8 cellular contexts compared by ENCODE assay signal in the genomic region with DNA sequence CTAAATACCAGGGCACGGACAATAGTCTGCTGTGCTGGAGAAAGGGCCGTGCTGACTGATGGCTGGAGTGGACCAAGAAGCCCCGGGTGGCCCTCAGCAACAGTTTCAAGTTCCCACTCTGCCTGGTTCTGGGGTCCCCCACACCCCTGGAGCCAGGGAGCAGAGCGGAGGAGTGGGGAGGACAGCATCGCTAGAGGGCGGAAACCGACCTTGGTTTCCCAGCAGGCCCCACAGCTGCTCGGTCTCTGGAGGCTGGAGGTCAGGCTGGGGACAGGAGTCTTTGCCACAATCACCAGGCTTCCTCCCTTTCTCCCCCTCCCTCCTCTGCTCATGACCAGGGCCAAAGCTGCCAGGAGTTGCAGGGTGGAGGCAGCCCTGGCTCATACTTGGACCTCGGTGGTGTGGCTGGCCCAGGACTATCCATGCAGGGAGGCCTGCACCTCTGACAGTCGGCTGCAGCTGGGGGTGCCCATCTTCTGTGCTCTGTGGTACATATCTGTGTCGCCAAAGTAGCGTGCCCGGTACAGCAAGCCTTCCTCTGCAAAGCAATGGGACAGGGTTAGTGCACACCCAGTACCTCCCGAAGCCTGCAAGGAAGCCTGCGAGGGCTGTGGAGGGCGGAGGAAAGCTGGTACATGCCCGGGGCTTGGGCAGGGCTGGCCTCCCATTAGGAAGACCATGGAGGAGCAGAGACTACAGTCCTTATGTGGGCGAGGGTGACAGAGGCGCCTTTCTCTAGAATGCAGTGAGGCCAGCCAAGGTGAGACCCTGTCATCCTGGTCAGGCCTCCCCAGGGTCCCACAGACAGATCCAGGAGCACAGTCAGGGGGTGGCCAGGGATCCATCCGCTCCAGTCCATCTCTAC. TPM values are rescaled to one million over a fixed set of nuclear protein-coding genes. Genes with fewer than 3 reads are reported as not detected.
DNase-seq lines count a peak whose midpoint lies in the region; ATAC-seq and TF ChIP-seq lines count a peak whose summit lies in the region.

No MANE protein-coding gene starts in this region.

- no peaks in the 10 kb centered on the region for H4K20me1 ChIP-seq in OCI-LY3 (ENCODE audit: insufficient read depth, low read length)

- H3K27me3 ChIP-seq in OCI-LY3 (ENCODE audit: low read depth, low read length) = no peaks in the 10 kb centered on the region
- H3K27me3 ChIP-seq in breast epithelium = no peaks in the 10 kb centered on the region

- DNase-seq in breast epithelium (ENCODE audit: low spot score in 2 of 2) (peak in 1 of 2 donors; percentile 78), mucosa of descending colon (peak; percentile 56 to 84 (median 69)), NCI-H2196 treated with DMSO at 0.1 percent for 48 hours (lab: John Stamatoyannopoulos, UW; ENCODE audit: unreplicated experiment) (no peak), LoVo (ENCODE audit: low spot score) (no peak), pons (ENCODE audit: low spot score) (no peak)

- no peak overlapping the region for H2AFZ ChIP-seq in OCI-LY3 (ENCODE audit: low read depth, low read length)

- peak overlapping the region; percentile 40 for H3K9ac ChIP-seq in OCI-LY3 (ENCODE audit: low read length)

- H3K9me3 ChIP-seq in OCI-LY3 (ENCODE audit: insufficient read depth, low read length) = no peaks in the 10 kb centered on the region
- H3K9me3 ChIP-seq in breast epithelium = no peaks in the 10 kb centered on the region
- H3K9me3 ChIP-seq in mucosa of descending colon = no peaks in the 10 kb centered on the region

- H3K27ac ChIP-seq in OCI-LY3 (ENCODE audit: low read length) (peak overlapping the region; percentile 36), breast epithelium (peak overlapping the region; percentile 95 to 97)

- TF ChIP-seq CTCF in OCI-LY3 (IDR thresholded peaks at IDR 0.05; ENCODE audit: low read depth, low read length) (no peak; the same call in 1 of the 2 replicates), breast epithelium (IDR thresholded peaks at IDR 0.05) (no peak), mucosa of descending colon (IDR thresholded peaks at IDR 0.05) (no peak)

- H3K4me2 ChIP-seq in OCI-LY3 (ENCODE audit: low read length) = peak overlapping the region; percentile 56

- no peak for TF ChIP-seq POLR2A in breast epithelium (IDR thresholded peaks at IDR 0.05)

- ATAC-seq in GM18519 (IDR thresholded peaks at IDR 0.05; ENCODE audit: low FRiP score, unreplicated experiment) = peak; percentile 21
- ATAC-seq in HG02642 (IDR thresholded peaks at IDR 0.05; ENCODE audit: poor library complexity, unreplicated experiment) = peak; percentile 36
- ATAC-seq in mucosa of descending colon = peak; percentile 16

- H3K4me1 ChIP-seq in OCI-LY3 (ENCODE audit: low read length) = peaks cover 50% of the 10 kb centered on the region
- H3K4me1 ChIP-seq in breast epithelium = peaks cover 27 to 46% of the 10 kb centered on the region in 2 donors
- peaks cover 38% of the 10 kb centered on the region for H3K4me1 ChIP-seq in mucosa of descending colon (ENCODE audit: low read depth)

- H3K36me3 ChIP-seq in OCI-LY3 (replicated peaks; ENCODE audit: low read depth, low read length) (peaks cover 22% of the 10 kb centered on the region), breast epithelium (no peaks in the 10 kb centered on the region), mucosa of descending colon (ENCODE audit: low read depth) (peaks cover 6% of the 10 kb centered on the region)

- intact Hi-C loops in breast epithelium (cut with DNase I; ENCODE audit: low total_unique reads) (loop anchor here (10.0 kb wide), 1 partner anchor 281 kb away; no protein-coding TSS in a partner anchor), mucosa of descending colon (cut with DNase I, micrococcal nuclease) (loop anchor here (10.0 kb wide), 3 partner anchors 101 to 211 kb away; a partner anchor contains a TSS)

- H3K79me2 ChIP-seq in OCI-LY3 (ENCODE audit: low read length) = no peaks in the 10 kb centered on the region

- peak overlapping the region; percentile 24; the same call in 1 of the 2 replicates for H3K4me3 ChIP-seq in OCI-LY3 (ENCODE audit: low read length)
- peak overlapping the region in 1 of 3 donors; percentile 40 for H3K4me3 ChIP-seq in breast epithelium
- no peak overlapping the region for H3K4me3 ChIP-seq in mucosa of descending colon

RNA-seq across cellular contexts. Expression of a gene that starts 19.1 kb away (rescaled TPM):
- total RNA-seq in breast epithelium (10 to 100 TPM; 38.4 to 48.1 (median 38.7) TPM), mucosa of descending colon (10 to 100 TPM; 37.0 to 38.9 (median 37.7) TPM)

Comparison
In these comparisons a context has a peak if more than half of its experiments do, and no peak if none do; other contexts are left out.
1. DNase-seq: peak in mucosa of descending colon (3 of 3); none in NCI-H2196 treated with DMSO at 0.1 percent for 48 hours (single experiment), LoVo (single experiment) and pons (single experiment).
2. Peak in every context shown above with its lines, with median percentiles within 50 percentile points of each other: ATAC-seq.